25 cellular contexts compared by ENCODE assay signal in genomic region chr17:56983380-56983779, GRCh38.
"Had no signal": no experiment of that assay in that cellular context is flagged by ENCODE, and none has a peak within 500 bp of the region (broad histone marks: within the 10 kb centered on the region; RNA-seq: fewer than 3 reads in every experiment).

No MANE protein-coding gene starts in this region.

- ATAC-seq: activated CD8-positive, alpha-beta T cell treated with anti-CD3 and anti-CD28 coated beads, Interleukin-2, amount 10 ng/mL, durations not matched to agents 7 days and 5 days; left lobe of liver; natural killer cell treated with Interleukin-12 subunit alpha and Interleukin-12 subunit beta and Interleukin-15 and Interleukin-18, amount 100 ng/mL, for 72 hours; right lobe of liver; stimulated activated effector memory CD8-positive, alpha-beta T cell treated with anti-CD3 and anti-CD28 coated beads, Interleukin-12 subunit alpha, Interleukin-12 subunit beta, amount 100 ng/mL, for 72 hours had no signal

- H3K9me3 ChIP-seq: adrenal gland, ascending aorta, right lobe of liver, stomach, suprapubic skin had no signal

- H3K36me3 ChIP-seq: right lobe of liver had no signal

- H3K27ac Mint-ChIP-seq: activated CD8-positive, alpha-beta T cell treated with anti-CD3 and anti-CD28 coated beads, Interleukin-2, amount 10 ng/mL, durations not matched to agents 7 days and 5 days; activated naive CD8-positive, alpha-beta T cell; immature natural killer cell; natural killer cell treated with Interleukin-12 subunit alpha and Interleukin-12 subunit beta and Interleukin-15 and Interleukin-18, amount 100 ng/mL, for 72 hours; stimulated activated effector memory CD8-positive, alpha-beta T cell treated with anti-CD3 and anti-CD28 coated beads, Interleukin-12 subunit alpha, Interleukin-12 subunit beta, amount 100 ng/mL, for 72 hours; T-helper 2 cell treated with Interferon-gamma antibody and Interleukin-4, amounts not matched to agents 5 μg/mL and 100 μg/mL, for 36 hours had no signal

- DNase-seq: activated CD4-positive, alpha-beta T cell treated with anti-CD3 and anti-CD28 coated beads for 1 hour; activated CD4-positive, alpha-beta T cell treated with anti-CD3 and anti-CD28 coated beads, Interleukin-2, amount 50 U/mL, for 1 hour; activated CD8-positive, alpha-beta T cell treated with anti-CD3 and anti-CD28 coated beads, Interleukin-2, amount 10 ng/mL, durations not matched to agents 7 days and 5 days; activated T-cell treated with anti-CD3 and anti-CD28 coated beads, Interleukin-2, amount 50 U/mL, for 1 hour; brain microvascular endothelial cell; caudate nucleus; effector memory CD4-positive, alpha-beta T cell; foreskin melanocyte; glutamatergic neuron; immature natural killer cell; right lobe of liver; stimulated activated CD4-positive, alpha-beta T cell treated with anti-CD3 and anti-CD28 coated beads, Interleukin-2, amount 100 ng/mL, for 24 hours; stomach; trophoblast cell had no signal

- H3K4me3 ChIP-seq: adrenal gland, ascending aorta, hepatocyte, lung, right lobe of liver, skin epidermis, stomach, suprapubic skin had no signal

- H3K27me3 ChIP-seq: adrenal gland, ascending aorta, brain microvascular endothelial cell, hepatocyte, right lobe of liver, stomach, suprapubic skin had no signal

- H3K27me3 Mint-ChIP-seq: activated naive CD8-positive, alpha-beta T cell; natural killer cell treated with Interleukin-12 subunit alpha and Interleukin-12 subunit beta and Interleukin-15 and Interleukin-18, amount 100 ng/mL, for 72 hours had no signal

- H3K27ac ChIP-seq: adrenal gland, ascending aorta, brain microvascular endothelial cell, hepatocyte, right lobe of liver, stomach, suprapubic skin had no signal

- H3K4me3 Mint-ChIP-seq: activated CD8-positive, alpha-beta T cell treated with anti-CD3 and anti-CD28 coated beads, Interleukin-2, amount 10 ng/mL, durations not matched to agents 7 days and 5 days; activated naive CD8-positive, alpha-beta T cell; immature natural killer cell; natural killer cell treated with Interleukin-12 subunit alpha and Interleukin-12 subunit beta and Interleukin-15 and Interleukin-18, amount 100 ng/mL, for 72 hours; stimulated activated effector memory CD8-positive, alpha-beta T cell treated with anti-CD3 and anti-CD28 coated beads, Interleukin-12 subunit alpha, Interleukin-12 subunit beta, amount 100 ng/mL, for 72 hours; T-helper 2 cell treated with Interferon-gamma antibody and Interleukin-4, amounts not matched to agents 5 μg/mL and 100 μg/mL, for 36 hours had no signal
